8 cellular contexts compared by ENCODE assay signal in genomic region chr17:76585048-76585648, GRCh38. TPM values are rescaled to one million over a fixed set of nuclear protein-coding genes. Genes with fewer than 3 reads are reported as not detected.
DNase-seq lines count a peak whose midpoint lies in the region; TF ChIP-seq lines count a peak whose summit lies in the region.

No MANE protein-coding gene starts in this region.

- peaks cover 26% of the 10 kb centered on the region for H3K27me3 Mint-ChIP-seq in HFFc6 (ENCODE audit: insufficient read depth)
- peaks cover 50% of the 10 kb centered on the region for H3K27me3 Mint-ChIP-seq in type B pancreatic cell

- H3K27me3 ChIP-seq in ACC112 (ENCODE audit: insufficient read depth, low read length): peaks cover 28% of the 10 kb centered on the region

- no peaks in the 10 kb centered on the region for H3K36me3 ChIP-seq in ACC112 (ENCODE audit: insufficient read depth, low read length)

- H3K4me3 Mint-ChIP-seq in HFFc6: peak overlapping the region; percentile 77
- peak overlapping the region; percentile 84 for H3K4me3 Mint-ChIP-seq in type B pancreatic cell

- H3K4me1 ChIP-seq in ACC112 (ENCODE audit: control insufficient read depth, insufficient read depth, low read length, unreplicated experiment): peaks cover 4% of the 10 kb centered on the region

- H3K9me3 Mint-ChIP-seq in HFFc6 (no peaks in the 10 kb centered on the region), type B pancreatic cell (no peaks in the 10 kb centered on the region)

- no peak for TF ChIP-seq POLR2A in lower leg skin (IDR thresholded peaks at IDR 0.05)

- no peak overlapping the region for H3K27ac ChIP-seq in ACC112 (ENCODE audit: low read depth, low read length)

- intact Hi-C loops in lower leg skin (cut with DNase I; ENCODE audit: low total_unique reads): no loop called here

- peak overlapping the region; percentile 71 for H3K4me3 ChIP-seq in ACC112 (ENCODE audit: low read depth, low read length)
- H3K4me3 ChIP-seq in cardiac fibroblast (replicated peaks in 1 of 2; ENCODE audit: low read depth in 2 of 2, low read length in 2 of 2): peak overlapping the region; percentile 47
- H3K4me3 ChIP-seq in lower leg skin (ENCODE audit: low read depth, poor library complexity, severe bottlenecking): peak overlapping the region; percentile 53

- H3K79me2 ChIP-seq in ACC112 (ENCODE audit: control insufficient read depth, insufficient read depth, low read length, unreplicated experiment): no peaks in the 10 kb centered on the region

- no peaks in the 10 kb centered on the region for H3K4me1 Mint-ChIP-seq in HFFc6 (ENCODE audit: low read depth)
- H3K4me1 Mint-ChIP-seq in type B pancreatic cell (ENCODE audit: unreplicated experiment): peaks cover 29% of the 10 kb centered on the region

- peak overlapping the region; percentile 11 for H2AFZ ChIP-seq in ACC112 (ENCODE audit: low read length, unreplicated experiment)

- TF ChIP-seq CTCF in HFFc6 (IDR thresholded peaks at IDR 0.05) (no peak), cardiac fibroblast (IDR thresholded peaks at IDR 0.05; ENCODE audit: low read depth, low read length) (no peak), lower leg skin (IDR thresholded peaks at IDR 0.05) (no peak), type B pancreatic cell (conservative IDR thresholded peaks at IDR 0.05) (no peak)

- H3K27ac Mint-ChIP-seq in HFFc6 (no peak overlapping the region), type B pancreatic cell (peak overlapping the region; percentile 78)

- H3K36me3 Mint-ChIP-seq in HFFc6 (ENCODE audit: low read depth) (no peaks in the 10 kb centered on the region), type B pancreatic cell (peaks cover 6% of the 10 kb centered on the region)

- DNase-seq in HFFc6 (no peak), cardiac fibroblast (ENCODE audit: low read depth in 2 of 2) (no peak), lower leg skin (ENCODE audit: low spot score in 2 of 2) (no peak), type B pancreatic cell (ENCODE audit: extremely low spot score, unreplicated experiment) (no peak), NCI-H2196 treated with DMSO at 0.1 percent for 48 hours (lab: John Stamatoyannopoulos, UW; ENCODE audit: unreplicated experiment) (no peak), UCSD-AML1 (lab: John Stamatoyannopoulos, UW; ENCODE audit: unreplicated experiment) (no peak), NCI-H774 (lab: John Stamatoyannopoulos, UW) (no peak)

- 0% methylated on average over 35 to 47 of the region's 60 CpGs for WGBS in lower leg skin, 2 donors

RNA-seq across cellular contexts. Expression of gene ST6GALNAC2, which starts 0.5 kb away (rescaled TPM):
- under 1 TPM in 5 of 6 experiments, not detected in 1; 0.20 to 0.71 (median 0.34) TPM for total RNA-seq in HFFc6 (2021; fragmentation: NEBNext Ultra II Directional; extraction: Animal tissue kit (Norgen Biotek cat#: 25700))
- 100 to 1,000 TPM in 1 of 4 donors, 10 to 100 TPM in 3; 64.8 to 101 (median 76.5) TPM for total RNA-seq in lower leg skin
- total RNA-seq in type B pancreatic cell (ENCODE audit: low replicate concordance): 4.3 and 10.4 TPM in 2 replicates

RNA-seq across cellular contexts. Expression of gene PRCD, which starts 45.3 kb away (rescaled TPM):
- not detected for total RNA-seq in HFFc6 (2021; fragmentation: NEBNext Ultra II Directional; extraction: Animal tissue kit (Norgen Biotek cat#: 25700))
- total RNA-seq in lower leg skin (1 to 10 TPM in 3 of 4 donors, under 1 TPM in 1; 0.42 to 7.5 (median 4.0) TPM), type B pancreatic cell (ENCODE audit: low replicate concordance) (0.33 and 3.3 TPM in 2 replicates)

RNA-seq across cellular contexts. Expression of gene CYGB, which starts 47.6 kb away (rescaled TPM):
- under 1 TPM; 0.26 to 0.66 (median 0.33) TPM for total RNA-seq in HFFc6 (2021; fragmentation: NEBNext Ultra II Directional; extraction: Animal tissue kit (Norgen Biotek cat#: 25700))
- total RNA-seq in lower leg skin (10 to 100 TPM in 3 of 4 donors, 1 to 10 TPM in 1; 9.7 to 14.4 (median 10.7) TPM), type B pancreatic cell (ENCODE audit: low replicate concordance) (2.5 and 10.0 TPM in 2 replicates)

RNA-seq across cellular contexts. Expression of gene ST6GALNAC1, which starts 58.4 kb away (rescaled TPM):
- total RNA-seq in HFFc6 (2021; fragmentation: NEBNext Ultra II Directional; extraction: Animal tissue kit (Norgen Biotek cat#: 25700)): not detected
- total RNA-seq in lower leg skin: 1 to 10 TPM in 2 of 4 donors, not detected in 2; 2.4 to 5.6 TPM
- total RNA-seq in type B pancreatic cell (ENCODE audit: low replicate concordance): 10.3 and 17.3 TPM in 2 replicates
